ENCODE assay signal across 6 cellular contexts in the genomic region with DNA sequence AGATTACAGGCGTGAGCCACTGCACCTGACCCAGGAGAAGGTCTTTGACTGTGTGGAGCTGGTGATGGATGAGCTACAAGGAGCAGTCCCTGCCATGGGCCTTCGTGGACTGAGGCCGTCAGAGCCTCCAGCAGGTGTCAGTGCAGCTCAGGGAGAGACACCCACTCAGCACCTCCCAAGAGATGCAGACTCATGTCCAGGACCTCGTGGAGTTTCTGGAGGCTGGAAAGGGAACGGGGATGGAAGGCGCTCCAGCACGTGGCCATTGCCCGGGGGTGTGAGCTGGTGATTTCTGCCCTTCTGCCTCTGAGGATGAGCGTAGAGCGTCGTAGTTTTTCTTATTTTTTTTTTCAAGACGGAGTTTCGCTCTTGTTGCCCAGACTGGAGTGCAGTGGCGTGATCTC. TPM values are rescaled to one million over a fixed set of nuclear protein-coding genes. Genes with fewer than 3 reads are reported as not detected.
DNase-seq lines count a peak whose midpoint lies in the region; ATAC-seq and TF ChIP-seq lines count a peak whose summit lies in the region.

No MANE protein-coding gene starts in this region.

- peak; percentile 80 for TF ChIP-seq CTCF in brain microvascular endothelial cell (IDR thresholded peaks at IDR 0.05; ENCODE audit: low read depth, low read length, missing control alignments)

- no peak overlapping the region for H2BK120ac ChIP-seq in trophoblast cell (ENCODE audit: insufficient read depth, low read length, poor library complexity)

- no peak overlapping the region for H3K4ac ChIP-seq in trophoblast cell (ENCODE audit: low read depth, low read length)

- H3K9ac ChIP-seq in trophoblast cell (ENCODE audit: low read length), result no peak overlapping the region

- H3K14ac ChIP-seq in trophoblast cell (ENCODE audit: low read length), result no peak overlapping the region

- no peak overlapping the region for H2AFZ ChIP-seq in trophoblast cell (ENCODE audit: insufficient read depth, low read length, poor library complexity)

- no peaks in the 10 kb centered on the region for H3K79me1 ChIP-seq in trophoblast cell (ENCODE audit: low read length)

- H3K27ac ChIP-seq in brain microvascular endothelial cell (no peak overlapping the region), trophoblast cell (ENCODE audit: low read depth, low read length) (no peak overlapping the region)

- H3K23ac ChIP-seq in trophoblast cell (ENCODE audit: low read length), result no peak overlapping the region

- in situ Hi-C loops in brain microvascular endothelial cell (cut with HindIII; ENCODE audit: low pct_ligation_motif_present, low sequenced_read_pairs), result no loop called here

- no peak overlapping the region for H4K8ac ChIP-seq in trophoblast cell (ENCODE audit: low read depth, low read length)

- DNase-seq in DMS153 treated with DMSO at 0.1 percent for 48 hours (lab: John Stamatoyannopoulos, UW; ENCODE audit: unreplicated experiment) (peak; percentile 39), MV-4-11 (lab: John Stamatoyannopoulos, UW) (peak; percentile 21), brain microvascular endothelial cell (peak; percentile 74), trophoblast cell (peak; percentile 42 to 68), putamen (ENCODE audit: low spot score) (no peak)

- no peaks in the 10 kb centered on the region for H3K79me2 ChIP-seq in trophoblast cell (ENCODE audit: control insufficient read depth, insufficient read depth, low read length, poor library complexity)

- no peak overlapping the region for H2BK12ac ChIP-seq in trophoblast cell (ENCODE audit: low read length)

- H3K27me3 ChIP-seq in brain microvascular endothelial cell (replicated peaks) (no peaks in the 10 kb centered on the region), trophoblast cell (ENCODE audit: insufficient read depth, low read length) (no peaks in the 10 kb centered on the region)

- H4K91ac ChIP-seq in trophoblast cell (ENCODE audit: low read depth, low read length), result no peak overlapping the region

- ATAC-seq in HG02588 (IDR thresholded peaks at IDR 0.05; ENCODE audit: unreplicated experiment), result no peak

- no peak overlapping the region for H3K4me2 ChIP-seq in trophoblast cell (ENCODE audit: low read length)

- H3K18ac ChIP-seq in trophoblast cell (ENCODE audit: low read length), result no peak overlapping the region

- H3K4me3 ChIP-seq in brain microvascular endothelial cell (ENCODE audit: low read depth, low read length), result no peak overlapping the region
- H3K4me3 ChIP-seq in trophoblast cell (ENCODE audit: low read depth, low read length), result no peak overlapping the region

- no CpG with 5 or more reads among the region's 14 CpGs for WGBS in trophoblast cell (ENCODE audit: extremely low coverage, insufficient coverage, insufficient read length)

- no peak overlapping the region for H2BK5ac ChIP-seq in trophoblast cell (ENCODE audit: low read depth, low read length, poor library complexity)

- H4K12ac ChIP-seq in trophoblast cell (ENCODE audit: low read depth, low read length), result no peak overlapping the region

- no peaks in the 10 kb centered on the region for H3K4me1 ChIP-seq in trophoblast cell (ENCODE audit: control insufficient read depth in 1 of 2, insufficient read depth in 2 of 2, low read length in 2 of 2)

- H3K9me3 ChIP-seq in trophoblast cell (ENCODE audit: insufficient read depth, low read depth, low read length), result peaks cover 2% of the 10 kb centered on the region

- H2AK5ac ChIP-seq in trophoblast cell (ENCODE audit: low read length), result no peak overlapping the region

- no peaks in the 10 kb centered on the region for H3K36me3 ChIP-seq in brain microvascular endothelial cell (replicated peaks)
- H3K36me3 ChIP-seq in trophoblast cell (ENCODE audit: control insufficient read depth in 1 of 2, insufficient read depth in 2 of 2, low read length in 2 of 2), result no peaks in the 10 kb centered on the region

RNA-seq across cellular contexts. Expression of a gene that starts 9.5 kb away (rescaled TPM):
- polyA plus RNA-seq in trophoblast cell (2013), result 6.7 and 6.8 TPM in 2 replicates

RNA-seq across cellular contexts. Expression of a gene that starts 15.1 kb away (rescaled TPM):
- 1.6 and 1.7 TPM in 2 replicates for polyA plus RNA-seq in trophoblast cell (2013)

RNA-seq across cellular contexts. Expression of a gene that starts 31.9 kb away (rescaled TPM):
- polyA plus RNA-seq in trophoblast cell (2013), result 33.0 and 34.2 TPM in 2 replicates

RNA-seq across cellular contexts. Expression of a gene that starts 35.9 kb away (rescaled TPM):
- polyA plus RNA-seq in trophoblast cell (2013), result not detected in 2 replicates

RNA-seq across cellular contexts. Expression of a gene that starts 45.9 kb away (rescaled TPM):
- 432 and 443 TPM in 2 replicates for polyA plus RNA-seq in trophoblast cell (2013)
